Comparison of ENCODE assay signal across 26 cellular contexts in genomic region chr1:186949173-186949572, GRCh38.
"Had no signal": no experiment of that assay in that cellular context is flagged by ENCODE, and none has a peak within 500 bp of the region (broad histone marks: within the 10 kb centered on the region; RNA-seq: fewer than 3 reads in every experiment).

No MANE protein-coding gene starts in this region.

- H3K27ac Mint-ChIP-seq: activated CD4-positive, alpha-beta memory T cell treated with anti-CD3 and anti-CD28 coated beads for 36 hours; activated CD4-positive, alpha-beta T cell treated with anti-CD3 and anti-CD28 coated beads, Interleukin-2, amount 10 ng/mL, durations not matched to agents 7 days and 5 days; activated naive CD4-positive, alpha-beta T cell treated with anti-CD3 and anti-CD28 coated beads, Interleukin-2, amount 10 ng/mL, durations not matched to agents 7 days and 5 days; activated naive CD8-positive, alpha-beta T cell treated with anti-CD3 and anti-CD28 coated beads for 36 hours; activated T-helper 2 cell treated with anti-CD3 and anti-CD28 coated beads, Interferon-gamma antibody, Interleukin-2, Interleukin-4, amounts not matched to agents 10 μg/mL and 5 μg/mL and 100 μg/mL, durations not matched to agents 14 hours and 24 hours and 36 hours; T-cell had no signal

- H3K4me3 Mint-ChIP-seq: activated CD4-positive, alpha-beta memory T cell treated with anti-CD3 and anti-CD28 coated beads for 36 hours; activated CD4-positive, alpha-beta T cell treated with anti-CD3 and anti-CD28 coated beads, Interleukin-2, amount 10 ng/mL, durations not matched to agents 7 days and 5 days; activated naive CD4-positive, alpha-beta T cell treated with anti-CD3 and anti-CD28 coated beads, Interleukin-2, amount 10 ng/mL, durations not matched to agents 7 days and 5 days; activated naive CD8-positive, alpha-beta T cell treated with anti-CD3 and anti-CD28 coated beads for 36 hours; T-cell had no signal

- H3K9me3 ChIP-seq: breast epithelium, colonic mucosa had no signal

- H3K27me3 ChIP-seq: breast epithelium, colonic mucosa had no signal

- H3K36me3 Mint-ChIP-seq: activated CD4-positive, alpha-beta memory T cell treated with anti-CD3 and anti-CD28 coated beads for 36 hours; activated naive CD4-positive, alpha-beta T cell treated with anti-CD3 and anti-CD28 coated beads, Interleukin-2, amount 10 ng/mL, durations not matched to agents 7 days and 5 days; activated naive CD8-positive, alpha-beta T cell treated with anti-CD3 and anti-CD28 coated beads for 36 hours; T-cell had no signal

- H3K9me3 Mint-ChIP-seq: activated CD4-positive, alpha-beta memory T cell treated with anti-CD3 and anti-CD28 coated beads for 36 hours; activated CD4-positive, alpha-beta T cell treated with anti-CD3 and anti-CD28 coated beads, Interleukin-2, amount 10 ng/mL, durations not matched to agents 7 days and 5 days; activated naive CD4-positive, alpha-beta T cell treated with anti-CD3 and anti-CD28 coated beads, Interleukin-2, amount 10 ng/mL, durations not matched to agents 7 days and 5 days; activated naive CD8-positive, alpha-beta T cell treated with anti-CD3 and anti-CD28 coated beads for 36 hours; activated T-helper 2 cell treated with anti-CD3 and anti-CD28 coated beads, Interferon-gamma antibody, Interleukin-2, Interleukin-4, amounts not matched to agents 10 μg/mL and 5 μg/mL and 100 μg/mL, durations not matched to agents 14 hours and 24 hours and 36 hours; T-cell had no signal

- H3K4me3 ChIP-seq: breast epithelium, colonic mucosa, SK-N-MC had no signal

- H3K4me1 ChIP-seq: breast epithelium, colonic mucosa had no signal

- H3K36me3 ChIP-seq: breast epithelium, colonic mucosa had no signal

- H3K27me3 Mint-ChIP-seq: activated CD4-positive, alpha-beta memory T cell treated with anti-CD3 and anti-CD28 coated beads for 36 hours; activated CD4-positive, alpha-beta T cell treated with anti-CD3 and anti-CD28 coated beads, Interleukin-2, amount 10 ng/mL, durations not matched to agents 7 days and 5 days; T-cell had no signal

- ATAC-seq: T-cell had no signal

- H3K4me1 Mint-ChIP-seq: activated CD4-positive, alpha-beta T cell treated with anti-CD3 and anti-CD28 coated beads, Interleukin-2, amount 10 ng/mL, durations not matched to agents 7 days and 5 days; activated naive CD4-positive, alpha-beta T cell treated with anti-CD3 and anti-CD28 coated beads, Interleukin-2, amount 10 ng/mL, durations not matched to agents 7 days and 5 days; T-cell had no signal

- H3K27ac ChIP-seq: breast epithelium, colonic mucosa, SK-N-MC, VCaP had no signal

- DNase-seq: activated CD4-positive, alpha-beta memory T cell treated with anti-CD3 and anti-CD28 coated beads for 36 hours; activated CD4-positive, alpha-beta T cell treated with anti-CD3 and anti-CD28 coated beads, Interleukin-2, amount 10 ng/mL, durations not matched to agents 7 days and 5 days; activated CD4-positive, CD25-positive, alpha-beta regulatory T cell; activated CD8-positive, alpha-beta memory T cell treated with anti-CD3 and anti-CD28 coated beads for 24 hours; activated gamma-delta T cell treated with Interleukin-2 at 50 U/mL for 16 hours; activated naive CD4-positive, alpha-beta T cell treated with anti-CD3 and anti-CD28 coated beads, Interleukin-2, amount 10 ng/mL, durations not matched to agents 7 days and 5 days; activated naive CD8-positive, alpha-beta T cell treated with anti-CD3 and anti-CD28 coated beads for 36 hours; activated T-cell treated with anti-CD3 and anti-CD28 coated beads, Interleukin-2, amount 50 U/mL, for 48 hours; caudate nucleus; colonic mucosa; MM.1S; NCI-H1105 treated with DMSO at 0.1 percent for 48 hours; NCI-H1436 treated with DMSO at 0.1 percent for 48 hours; NCI-H187; NCI-H2107; NCI-H2171 treated with DMSO at 0.1 percent for 48 hours; NCI-H526; NCI-H774; SIG-M5; T-cell; T-helper 2 cell; T1000 had no signal
